14 cellular contexts compared by ENCODE assay signal in genomic region chr3:187976361-187976900, GRCh38.
DNase-seq lines count a peak whose midpoint lies in the region; ATAC-seq and TF ChIP-seq lines count a peak whose summit lies in the region.
"Had no signal": no experiment of that assay in that cellular context is flagged by ENCODE, and none has a peak within 500 bp of the region (broad histone marks: within the 10 kb centered on the region; RNA-seq: fewer than 3 reads in every experiment).

No MANE protein-coding gene starts in this region.

- H3K56ac ChIP-seq in H9 (ENCODE audit: insufficient read length, low read depth, low read length), result no peak overlapping the region

- H3K79me2 ChIP-seq in GM23248 (ENCODE audit: insufficient read depth), result no peaks in the 10 kb centered on the region
- no peaks in the 10 kb centered on the region for H3K79me2 ChIP-seq in H9 (ENCODE audit: insufficient read depth, low read length)

- H2AK5ac ChIP-seq in H9 (ENCODE audit: insufficient read length, low read length), result no peak overlapping the region

- H4K20me1 ChIP-seq in BLaER1 treated with 17β-estradiol and CSF1 and Interleukin-3, amounts not matched to agents 10 nM and 100 nM, result no peaks in the 10 kb centered on the region
- no peaks in the 10 kb centered on the region for H4K20me1 ChIP-seq in GM23248 (ENCODE audit: insufficient read depth)
- no peaks in the 10 kb centered on the region for H4K20me1 ChIP-seq in H9 (ENCODE audit: control insufficient read depth, insufficient read depth, insufficient read length)

- peak overlapping the region; percentile 86 for H3K27ac Mint-ChIP-seq in activated CD8-positive, alpha-beta T cell treated with anti-CD3 and anti-CD28 coated beads for 36 hours
- no peak overlapping the region for H3K27ac Mint-ChIP-seq in H9

- no peak overlapping the region for H3T11ph ChIP-seq in H9 (ENCODE audit: low read length)

- H3K9ac ChIP-seq in BLaER1 treated with 17β-estradiol and CSF1 and Interleukin-3, amounts not matched to agents 10 nM and 100 nM, result peak overlapping the region in 5 of 11 experiments; percentile 13 to 76 (median 58); a peak in 9 of 22 replicates
- H3K9ac ChIP-seq in GM23248, result no peak overlapping the region
- H3K9ac ChIP-seq in H9 (ENCODE audit: extremely low read depth, insufficient read length, low read length), result no peak overlapping the region

- no peak overlapping the region for H3K4me3 Mint-ChIP-seq in activated CD8-positive, alpha-beta T cell treated with anti-CD3 and anti-CD28 coated beads for 36 hours
- no peak overlapping the region for H3K4me3 Mint-ChIP-seq in H9

- H4K5ac ChIP-seq in H9 (ENCODE audit: insufficient read length, low read depth, low read length), result no peak overlapping the region

- no peak overlapping the region for H2BK12ac ChIP-seq in H9 (ENCODE audit: insufficient read length, low read depth, low read length)

- H4K8ac ChIP-seq in H9 (replicated peaks; ENCODE audit: insufficient read length, low read depth, low read length), result no peak overlapping the region

- no peaks in the 10 kb centered on the region for H3K79me1 ChIP-seq in H9 (ENCODE audit: insufficient read depth, low read depth, low read length, poor library complexity, severe bottlenecking)

- H3K4me1 ChIP-seq in BLaER1 treated with 17β-estradiol and CSF1 and Interleukin-3, amounts not matched to agents 10 nM and 100 nM, result peaks cover 53 to 100% (median 95%) of the 10 kb centered on the region in 10 experiments
- H3K4me1 ChIP-seq in GM23248 (ENCODE audit: insufficient read depth) (peaks cover 12% of the 10 kb centered on the region), H9 (ENCODE audit: insufficient read depth, low read length) (no peaks in the 10 kb centered on the region), tibial artery (no peaks in the 10 kb centered on the region)

- H3K27me3 ChIP-seq in BLaER1 treated with 17β-estradiol and CSF1 and Interleukin-3, amounts not matched to agents 10 nM and 100 nM, result no peaks in the 10 kb centered on the region
- H3K27me3 ChIP-seq in GM23248 (replicated peaks; ENCODE audit: insufficient read depth) (no peaks in the 10 kb centered on the region), H9 (ENCODE audit: insufficient read depth, low read length) (no peaks in the 10 kb centered on the region), tibial artery (no peaks in the 10 kb centered on the region)

- DNase-seq in GM23248, result no peak
- DNase-seq in activated CD8-positive, alpha-beta T cell treated with anti-CD3 and anti-CD28 coated beads for 36 hours, result peak; percentile 69
- peak; percentile 23 for DNase-seq in kidney tubule cell (ENCODE audit: low spot score)
- no peak for DNase-seq in NCI-H82 (lab: John Stamatoyannopoulos, UW)
- DNase-seq in globus pallidus (ENCODE audit: low spot score), result no peak
- DNase-seq in H9, result no peak
- no peak for DNase-seq in tibial artery
- DNase-seq: activated gamma-delta T cell treated with Interleukin-2 at 50 U/mL for 16 hours, HCEC 1CT, mucosa of descending colon, NCI-H2029, NCI-H774, posterior cingulate gyrus had no signal

- peak overlapping the region in 8 of 11 experiments; percentile 44 to 98 (median 64); a peak in 16 of 22 replicates for H3K27ac ChIP-seq in BLaER1 treated with 17β-estradiol and CSF1 and Interleukin-3, amounts not matched to agents 10 nM and 100 nM
- H3K27ac ChIP-seq in GM23248 (no peak overlapping the region), H9 (ENCODE audit: insufficient read length, low read depth, low read length) (no peak overlapping the region), tibial artery (no peak overlapping the region)

- H3K4me1 Mint-ChIP-seq in activated CD8-positive, alpha-beta T cell treated with anti-CD3 and anti-CD28 coated beads for 36 hours (ENCODE audit: low read depth), result peaks cover 58% of the 10 kb centered on the region
- peaks cover 4% of the 10 kb centered on the region in 2 experiments; a peak in 3 of 4 replicates for H3K4me1 Mint-ChIP-seq in H9

- peak; percentile 71 for ATAC-seq in activated CD8-positive, alpha-beta T cell treated with anti-CD3 and anti-CD28 coated beads for 36 hours
- ATAC-seq: mucosa of descending colon had no signal

- H3F3A ChIP-seq in GM23248 (ENCODE audit: insufficient read depth), result peaks cover 18% of the 10 kb centered on the region

- no peaks in the 10 kb centered on the region for H3K9me2 ChIP-seq in GM23248 (ENCODE audit: insufficient read depth)

- H3K9me3 Mint-ChIP-seq in activated CD8-positive, alpha-beta T cell treated with anti-CD3 and anti-CD28 coated beads for 36 hours, result peaks cover 6% of the 10 kb centered on the region
- peaks cover 5% of the 10 kb centered on the region in 2 experiments for H3K9me3 Mint-ChIP-seq in H9

- H2BK15ac ChIP-seq in H9 (ENCODE audit: low read depth, low read length), result no peak overlapping the region

- no peak overlapping the region for H2BK120ac ChIP-seq in H9 (ENCODE audit: low read depth, low read length, poor library complexity, severe bottlenecking)

- POLR2A ChIA-PET in activated CD8-positive, alpha-beta T cell treated with anti-CD3 and anti-CD28 coated beads for 36 hours (lab: Charles Lee), result interaction anchor here (0.6 to 3.6 kb wide), 5 partner anchors 10 to 236 kb away, joined by 3 to 26 read pairs (median 6); partner anchors contain the start of gene BCL6

- intact Hi-C loops in activated CD8-positive, alpha-beta T cell treated with anti-CD3 and anti-CD28 coated beads for 36 hours (cut with micrococcal nuclease), result loop anchor here (5.0 kb wide), 3 partner anchors 54 to 174 kb away; no protein-coding TSS in a partner anchor
- intact Hi-C loops in tibial artery (cut with DNase I; ENCODE audit: low total_unique reads), result no loop called here

- H2AFZ ChIP-seq in GM23248, result 0 out of 2 replicates have a peak overlapping the region, but pooled peaks have one; percentile 7
- H2AFZ ChIP-seq in H9 (ENCODE audit: low read length), result no peak overlapping the region

- no peak for TF ChIP-seq CTCF in activated CD8-positive, alpha-beta T cell treated with anti-CD3 and anti-CD28 coated beads for 36 hours (IDR thresholded peaks at IDR 0.05)
- TF ChIP-seq CTCF in H9 (conservative IDR thresholded peaks at IDR 0.05), result no peak
- no peak for TF ChIP-seq CTCF in tibial artery (IDR thresholded peaks at IDR 0.05)

- WGBS in GM23248 (ENCODE audit: low coverage in 1 of 2, low lambda C conversion rate in 2 of 2, missing lambda C conversion rate in 2 of 2), 2 experiments, result 94 to 96% methylated on average over 6 of the region's 6 CpGs
- WGBS in H9 (ENCODE audit: extremely low coverage, insufficient read length, low lambda C conversion rate), result no CpG with 5 or more reads among the region's 6 CpGs

- H3K36me3 Mint-ChIP-seq in activated CD8-positive, alpha-beta T cell treated with anti-CD3 and anti-CD28 coated beads for 36 hours (ENCODE audit: low read depth), result peaks cover 3% of the 10 kb centered on the region
- peaks cover 3 to 10% (median 4%) of the 10 kb centered on the region in 3 experiments; a peak in 5 of 7 replicates for H3K36me3 Mint-ChIP-seq in H9 (ENCODE audit: insufficient read depth in 1 of 3, low read depth in 3 of 3)

- H3K18ac ChIP-seq in H9 (ENCODE audit: insufficient read length, low read depth, low read length), result no peak overlapping the region

- no peaks in the 10 kb centered on the region for H3K36me3 ChIP-seq in BLaER1 treated with 17β-estradiol and CSF1 and Interleukin-3, amounts not matched to agents 10 nM and 100 nM
- H3K36me3 ChIP-seq in GM23248 (ENCODE audit: low read depth) (no peaks in the 10 kb centered on the region), tibial artery (no peaks in the 10 kb centered on the region)

- H2BK20ac ChIP-seq in H9 (ENCODE audit: low read depth, low read length, poor library complexity, severe bottlenecking), result no peak overlapping the region

- peaks cover 0 to 7% (median 5%) of the 10 kb centered on the region in 11 experiments; a peak in 6 of 22 replicates for H3K9me3 ChIP-seq in BLaER1 treated with 17β-estradiol and CSF1 and Interleukin-3, amounts not matched to agents 10 nM and 100 nM (replicated peaks in 1 of 11)
- H3K9me3 ChIP-seq in GM23248 (ENCODE audit: low read depth) (no peaks in the 10 kb centered on the region), H9 (ENCODE audit: control insufficient read depth, low read depth, low read length) (no peaks in the 10 kb centered on the region), tibial artery (no peaks in the 10 kb centered on the region)
- H3K9me3 ChIP-seq: mucosa of descending colon had no signal

- CTCF ChIA-PET in activated CD8-positive, alpha-beta T cell treated with anti-CD3 and anti-CD28 coated beads for 36 hours (lab: Charles Lee), result interaction anchor here (0.9 to 2.0 kb wide), 6 partner anchors 20 to 323 kb away, joined by 3 to 7 read pairs (median 4); partner anchors contain the start of gene BCL6

- H3K4me2 ChIP-seq in BLaER1 treated with 17β-estradiol and CSF1 and Interleukin-3, amounts not matched to agents 10 nM and 100 nM, result peak overlapping the region; percentile 66 to 89 (median 79); a peak in 21 of 22 replicates
- no peak overlapping the region for H3K4me2 ChIP-seq in GM23248 (ENCODE audit: unreplicated experiment)
- no peak overlapping the region for H3K4me2 ChIP-seq in H9 (ENCODE audit: insufficient read depth, insufficient read length, low read length)

- no peak overlapping the region; a peak in 1 of 20 replicates for H3K4me3 ChIP-seq in BLaER1 treated with 17β-estradiol and CSF1 and Interleukin-3, amounts not matched to agents 10 nM and 100 nM
- H3K4me3 ChIP-seq in GM23248 (no peak overlapping the region), tibial artery (no peak overlapping the region)
- H3K4me3 ChIP-seq: mucosa of descending colon had no signal

- no peak overlapping the region for H4K91ac ChIP-seq in H9 (ENCODE audit: insufficient read length, low read depth, low read length)

- no peak overlapping the region for H3K23ac ChIP-seq in H9 (ENCODE audit: insufficient read length, low read depth, low read length)

- no peaks in the 10 kb centered on the region for H3K27me3 Mint-ChIP-seq in activated CD8-positive, alpha-beta T cell treated with anti-CD3 and anti-CD28 coated beads for 36 hours
- H3K27me3 Mint-ChIP-seq in H9 (ENCODE audit: low read depth), result no peaks in the 10 kb centered on the region

- no peak overlapping the region for H2BK5ac ChIP-seq in H9 (ENCODE audit: insufficient read length, low read length)

- no peak overlapping the region for H3K14ac ChIP-seq in H9 (ENCODE audit: insufficient read depth, low read length)

- in situ Hi-C loops in GM23248 (cut with MboI), result no loop called here

- H3K23me2 ChIP-seq in H9 (ENCODE audit: insufficient read length, low read depth, low read length, poor library complexity, severe bottlenecking), result no peaks in the 10 kb centered on the region

- no peak overlapping the region for H3K4ac ChIP-seq in H9 (ENCODE audit: low read depth, low read length)

Comparison
In these comparisons a context has a peak if more than half of its experiments do, and no peak if none do; other contexts are left out.
1. H3K27ac ChIP-seq: peak in BLaER1 treated with 17β-estradiol and CSF1 and Interleukin-3, amounts not matched to agents 10 nM and 100 nM (8 of 11); none in GM23248 (single experiment), H9 (single experiment) and tibial artery (0 of 2).
2. H3K4me2 ChIP-seq: peak in BLaER1 treated with 17β-estradiol and CSF1 and Interleukin-3, amounts not matched to agents 10 nM and 100 nM (11 of 11); none in GM23248 (single experiment) and H9 (single experiment).
3. DNase-seq: peak in activated CD8-positive, alpha-beta T cell treated with anti-CD3 and anti-CD28 coated beads for 36 hours (single experiment) and kidney tubule cell (single experiment); none in GM23248 (single experiment), NCI-H82 (single experiment), globus pallidus (single experiment), H9 (single experiment) and tibial artery (0 of 2).